Comparison of ENCODE assay signal across 17 cellular contexts in the genomic region with DNA sequence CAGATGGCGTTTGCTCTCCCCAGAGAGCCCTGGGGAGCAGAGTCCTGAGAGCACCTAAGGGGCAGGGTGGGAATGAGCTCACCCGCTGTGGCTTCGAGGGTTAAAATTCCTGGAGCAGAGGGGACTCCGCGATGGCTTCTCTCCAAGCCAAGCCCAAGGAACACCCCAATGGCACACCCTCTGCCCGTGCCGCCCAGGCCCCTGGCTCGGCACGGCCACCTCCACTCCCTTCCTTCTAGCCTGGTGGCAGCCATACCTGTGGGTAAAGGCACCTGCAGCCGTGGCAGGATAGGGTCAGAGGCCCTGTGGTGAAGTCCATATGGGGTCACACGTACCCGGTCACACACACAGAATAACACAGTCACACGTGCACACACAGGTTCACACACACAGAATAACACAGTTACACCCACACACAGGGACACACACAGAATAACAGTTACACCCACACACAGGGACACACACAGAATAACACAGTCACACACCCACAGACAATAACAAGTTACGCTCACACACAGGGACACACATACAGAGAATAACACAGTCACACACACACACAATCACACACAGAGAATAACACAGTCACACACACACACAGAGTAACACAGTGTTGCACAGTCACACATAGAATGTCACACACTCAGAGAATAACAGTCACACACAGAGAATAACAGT. TPM values are rescaled to one million over a fixed set of nuclear protein-coding genes. Genes with fewer than 3 reads are reported as not detected.
DNase-seq lines count a peak whose midpoint lies in the region; FAIRE-seq and TF ChIP-seq lines count a peak whose summit lies in the region.
"Had no signal": no experiment of that assay in that cellular context is flagged by ENCODE, and none has a peak within 500 bp of the region (broad histone marks: within the 10 kb centered on the region; RNA-seq: fewer than 3 reads in every experiment).

No MANE protein-coding gene starts in this region.

- H3K27ac Mint-ChIP-seq in progenitor cell of endocrine pancreas = peak overlapping the region; percentile 1
- peak overlapping the region in 2 of 7 donors; percentile 7 to 87 for H3K27ac Mint-ChIP-seq in CD4-positive, alpha-beta memory T cell
- H3K27ac Mint-ChIP-seq: GM23338 had no signal

- H3K9me3 ChIP-seq in uterus = peaks cover 0 to 9% of the 10 kb centered on the region in 2 donors
- no peaks in the 10 kb centered on the region for H3K9me3 ChIP-seq in CD4-positive, alpha-beta memory T cell (ENCODE audit: control insufficient read depth in 1 of 2, low read length in 2 of 2)

- no peak for TF ChIP-seq POLR2A in uterus (IDR thresholded peaks at IDR 0.05)

- no peak overlapping the region for H3K4me3 Mint-ChIP-seq in progenitor cell of endocrine pancreas (ENCODE audit: low read depth)
- no peak overlapping the region for H3K4me3 Mint-ChIP-seq in CD4-positive, alpha-beta memory T cell
- H3K4me3 Mint-ChIP-seq: GM23338 had no signal

- peaks cover 7% of the 10 kb centered on the region for H3K9me3 Mint-ChIP-seq in progenitor cell of endocrine pancreas (ENCODE audit: low read depth)
- peaks cover 0 to 13% (median 8%) of the 10 kb centered on the region in 8 donors for H3K9me3 Mint-ChIP-seq in CD4-positive, alpha-beta memory T cell

- POLR2A ChIA-PET in CD4-positive, alpha-beta memory T cell (lab: Charles Lee; ENCODE audit: partially characterized antibody) = no interaction called here

- H3K27ac ChIP-seq in uterus = peak overlapping the region; percentile 51 to 55
- no peak overlapping the region for H3K27ac ChIP-seq in CD4-positive, alpha-beta memory T cell (ENCODE audit: low read depth, low read length)
- H3K27ac ChIP-seq: KMS-11 had no signal

- peaks cover 0 to 3% of the 10 kb centered on the region in 2 donors for H3K4me1 ChIP-seq in uterus
- H3K4me1 ChIP-seq in CD4-positive, alpha-beta memory T cell (ENCODE audit: insufficient read depth, low read length) = peaks cover 7% of the 10 kb centered on the region

- H3K27me3 ChIP-seq in bronchial epithelial cell (ENCODE audit: control insufficient read depth, insufficient read depth, low read length) (no peaks in the 10 kb centered on the region), uterus (no peaks in the 10 kb centered on the region)
- no peaks in the 10 kb centered on the region for H3K27me3 ChIP-seq in CD4-positive, alpha-beta memory T cell (ENCODE audit: insufficient read depth, low read length)

- no peaks in the 10 kb centered on the region for H3K36me3 ChIP-seq in bronchial epithelial cell (ENCODE audit: control insufficient read depth, insufficient read depth, low read length)
- H3K36me3 ChIP-seq in uterus = no peaks in the 10 kb centered on the region
- no peaks in the 10 kb centered on the region for H3K36me3 ChIP-seq in CD4-positive, alpha-beta memory T cell (ENCODE audit: insufficient read depth, low read length)

- intact Hi-C loops in uterus (cut with DNase I; ENCODE audit: low total_unique reads) = no loop called here
- intact Hi-C loops in CD4-positive, alpha-beta memory T cell (cut with micrococcal nuclease) = no loop called here

- H3K4me3 ChIP-seq in bronchial epithelial cell (ENCODE audit: low read depth, low read length) (no peak overlapping the region), uterus (no peak overlapping the region)
- no peak overlapping the region for H3K4me3 ChIP-seq in CD4-positive, alpha-beta memory T cell (ENCODE audit: low read length in 2 of 2)
- H3K4me3 ChIP-seq: GM23338 had no signal

- CTCF ChIA-PET in CD4-positive, alpha-beta memory T cell (lab: Charles Lee; ENCODE audit: partially characterized antibody) = no interaction called here

- H3K27me3 Mint-ChIP-seq in progenitor cell of endocrine pancreas = no peaks in the 10 kb centered on the region
- H3K27me3 Mint-ChIP-seq in CD4-positive, alpha-beta memory T cell = no peaks in the 10 kb centered on the region

- peaks cover 19% of the 10 kb centered on the region for H3K36me3 Mint-ChIP-seq in progenitor cell of endocrine pancreas (ENCODE audit: insufficient read depth)
- H3K36me3 Mint-ChIP-seq in CD4-positive, alpha-beta memory T cell = peaks cover 0 to 6% of the 10 kb centered on the region in 2 donors

- FAIRE-seq in bronchial epithelial cell (lab: Jason Lieb, UNC) = peak; percentile 97
- FAIRE-seq: G401.6 had no signal

- H3K4me1 Mint-ChIP-seq in progenitor cell of endocrine pancreas (ENCODE audit: low read depth) = no peaks in the 10 kb centered on the region
- peaks cover 8 to 20% (median 13%) of the 10 kb centered on the region in 4 donors for H3K4me1 Mint-ChIP-seq in CD4-positive, alpha-beta memory T cell
- H3K4me1 Mint-ChIP-seq: GM23338 had no signal

- DNase-seq in activated effector memory CD4-positive, alpha-beta T cell treated with anti-CD3 and anti-CD28 coated beads, Interleukin-2, amount 50 U/mL, for 16 hours = peak; percentile 48
- DNase-seq in activated effector memory CD4-positive, alpha-beta T cell treated with Interleukin-2 at 50 U/mL for 16 hours = no peak
- DNase-seq in bronchial epithelial cell (ENCODE audit: low read depth) = no peak
- no peak for DNase-seq in progenitor cell of endocrine pancreas (ENCODE audit: low spot score, unreplicated experiment)
- DNase-seq in uterus = no peak
- no peak for DNase-seq in NOMO-1 treated with dmso at 0.1 percent for 144 hours (lab: John Stamatoyannopoulos, UW; ENCODE audit: unreplicated experiment)
- no peak for DNase-seq in SKM-1 (lab: John Stamatoyannopoulos, UW; ENCODE audit: unreplicated experiment)
- no peak for DNase-seq in CD4-positive, alpha-beta memory T cell
- DNase-seq: DMS79 treated with DMSO at 0.1 percent for 48 hours, NCI-H1048, NCI-H1436 treated with DMSO at 0.1 percent for 48 hours, NCI-H2081, NCI-H510A treated with DMSO at 0.1 percent for 48 hours, NCI-H82 had no signal

- no peak for TF ChIP-seq CTCF in bronchial epithelial cell (IDR thresholded peaks at IDR 0.05; ENCODE audit: insufficient read depth, low read length, severe bottlenecking)
- TF ChIP-seq CTCF in progenitor cell of endocrine pancreas (IDR thresholded peaks at IDR 0.05; ENCODE audit: unreplicated experiment) = no peak
- TF ChIP-seq CTCF in uterus (IDR thresholded peaks at IDR 0.05) = no peak

RNA-seq across cellular contexts. Expression of gene RAMP1, which starts 50.5 kb away (rescaled TPM):
- total RNA-seq in bronchial epithelial cell (2.1 and 2.3 TPM in 2 replicates), progenitor cell of endocrine pancreas (90.1 and 105 TPM in 2 replicates), uterus (100 to 1,000 TPM in 3 of 4 donors, 10 to 100 TPM in 1; 44.1 to 591 (median 424) TPM)
- not detected for total RNA-seq in CD4-positive, alpha-beta memory T cell
- 10 to 100 TPM in 1 of 2 donors, 1 to 10 TPM in 1; 1.3 to 10.8 TPM for polyA plus RNA-seq in CD4-positive, alpha-beta memory T cell

RNA-seq across cellular contexts. Expression of gene UBE2F, which starts 56.9 kb away (rescaled TPM):
- total RNA-seq in bronchial epithelial cell (64.0 and 74.4 TPM in 2 replicates), progenitor cell of endocrine pancreas (38.6 and 47.9 TPM in 2 replicates), uterus (10 to 100 TPM; 40.7 to 88.9 (median 64.9) TPM)
- 10 to 100 TPM; 35.7 to 39.3 TPM for total RNA-seq in CD4-positive, alpha-beta memory T cell
- 100 to 1,000 TPM in 1 of 2 donors, 10 to 100 TPM in 1; 82.4 to 116 TPM for polyA plus RNA-seq in CD4-positive, alpha-beta memory T cell

Comparison
In these comparisons a context has a peak if more than half of its experiments do, and no peak if none do; other contexts are left out.
1. RNA of gene RAMP1, which starts 50.5 kb away (total RNA-seq): 44.1 to 591 TPM in uterus and 90.1 to 105 TPM in progenitor cell of endocrine pancreas; 2.1 to 2.3 TPM in bronchial epithelial cell and not detected in CD4-positive, alpha-beta memory T cell; every median in the first group is over 10 times any median in the second.